20 cellular contexts compared by ENCODE assay signal in the genomic region with DNA sequence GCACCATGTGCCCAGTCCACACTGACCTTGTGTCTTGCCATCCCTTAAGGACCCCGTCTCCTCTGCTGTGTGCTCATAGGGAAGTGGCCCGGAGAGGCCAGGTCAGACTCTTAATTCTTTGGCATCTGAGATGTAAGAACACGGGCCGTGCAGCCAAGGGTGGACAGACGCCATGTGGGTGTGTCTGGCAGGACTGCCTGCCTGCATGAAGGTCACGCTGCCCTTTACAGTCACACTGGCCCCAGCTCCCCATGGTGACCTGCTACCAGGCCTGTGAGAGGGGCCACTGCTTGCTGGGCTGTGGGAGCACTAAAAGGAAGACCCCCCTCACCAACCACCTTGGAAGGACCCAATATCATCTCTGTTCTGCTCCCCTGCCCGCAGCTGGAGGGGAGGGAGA. TPM values are rescaled to one million over a fixed set of nuclear protein-coding genes. Genes with fewer than 3 reads are reported as not detected.
DNase-seq lines count a peak whose midpoint lies in the region; ATAC-seq and TF ChIP-seq lines count a peak whose summit lies in the region.
"Had no signal": no experiment of that assay in that cellular context is flagged by ENCODE, and none has a peak within 500 bp of the region (broad histone marks: within the 10 kb centered on the region; RNA-seq: fewer than 3 reads in every experiment).

No MANE protein-coding gene starts in this region.

- ATAC-seq in natural killer cell (no peak), right cardiac atrium (peak; percentile 5 to 35)
- ATAC-seq in natural killer cell treated with Interleukin-12 subunit alpha and Interleukin-12 subunit beta and Interleukin-15 and Interleukin-18, amount 100 ng/mL, for 72 hours = no peak
- ATAC-seq in activated T-helper 17 cell treated with anti-CD3 and anti-CD28 coated beads, Interleukin-2, amount 50 U/mL, for 72 hours (replicated peaks) = no peak
- ATAC-seq: activated CD4-positive, CD25-positive, alpha-beta regulatory T cell treated with anti-CD3 and anti-CD28 coated beads, Interleukin-2, amount 50 U/mL, for 24 hours had no signal

- no peaks in the 10 kb centered on the region for H3K9me3 Mint-ChIP-seq in natural killer cell
- H3K9me3 Mint-ChIP-seq in natural killer cell treated with Interleukin-12 subunit alpha and Interleukin-12 subunit beta and Interleukin-15 and Interleukin-18, amount 100 ng/mL, for 72 hours = no peaks in the 10 kb centered on the region
- H3K9me3 Mint-ChIP-seq in endothelial cell (ENCODE audit: unreplicated experiment) = no peaks in the 10 kb centered on the region
- H3K9me3 Mint-ChIP-seq in activated T-helper 17 cell treated with anti-CD3 and anti-CD28 coated beads, Interleukin-2, amount 50 U/mL, for 72 hours = no peaks in the 10 kb centered on the region

- H3K4me3 ChIP-seq in right cardiac atrium (ENCODE audit: low read length) (no peak overlapping the region), rectal smooth muscle tissue (ENCODE audit: low read length) (no peak overlapping the region)
- H3K4me3 ChIP-seq: HAP-1 had no signal

- H3K4me1 ChIP-seq in right cardiac atrium (ENCODE audit: control insufficient read depth, insufficient read depth, low read length) (peaks cover 44% of the 10 kb centered on the region), rectal smooth muscle tissue (ENCODE audit: control insufficient read depth, insufficient read depth, low read length) (peaks cover 38% of the 10 kb centered on the region)

- no peaks in the 10 kb centered on the region for H3K36me3 ChIP-seq in rectal smooth muscle tissue (ENCODE audit: control insufficient read depth, insufficient read depth, low read length)
- H3K36me3 ChIP-seq: HAP-1 had no signal

- no peak overlapping the region for H3K9ac ChIP-seq in rectal smooth muscle tissue (ENCODE audit: low read length)

- no peak for DNase-seq in natural killer cell
- DNase-seq in natural killer cell treated with Interleukin-12 subunit alpha and Interleukin-12 subunit beta and Interleukin-15 and Interleukin-18, amount 100 ng/mL, for 72 hours (ENCODE audit: low spot score) = no peak
- peak; percentile 89 to 95 (median 93) for DNase-seq in right cardiac atrium
- no peak for DNase-seq in cerebellar nuclear complex (lab: John Stamatoyannopoulos, UW)
- DNase-seq in endothelial cell (ENCODE audit: low spot score) = no peak
- no peak for DNase-seq in stimulated activated CD4-positive, alpha-beta T cell treated with anti-CD3 and anti-CD28 coated beads, Interleukin-2, amount 100 ng/mL, for 48 hours
- DNase-seq: ACHN; COR-L47; cortex of kidney; Karpas-422; mesendoderm; NCI-H187; NCI-H524; stimulated activated CD4-positive, alpha-beta T cell treated with anti-CD3 and anti-CD28 coated beads, Interleukin-1b, Interleukin-23, amount 100 ng/mL, for 48 hours; T-helper 1 cell had no signal

- H3K27ac ChIP-seq in right cardiac atrium (ENCODE audit: low read length) (peak overlapping the region; percentile 75), rectal smooth muscle tissue (ENCODE audit: low read depth, low read length) (peak overlapping the region; percentile 39)

- no peaks in the 10 kb centered on the region for H3K27me3 Mint-ChIP-seq in natural killer cell (ENCODE audit: low read depth in 2 of 2)
- no peaks in the 10 kb centered on the region for H3K27me3 Mint-ChIP-seq in natural killer cell treated with Interleukin-12 subunit alpha and Interleukin-12 subunit beta and Interleukin-15 and Interleukin-18, amount 100 ng/mL, for 72 hours
- H3K27me3 Mint-ChIP-seq in endothelial cell (ENCODE audit: unreplicated experiment) = peaks cover 9% of the 10 kb centered on the region
- no peaks in the 10 kb centered on the region for H3K27me3 Mint-ChIP-seq in activated T-helper 17 cell treated with anti-CD3 and anti-CD28 coated beads, Interleukin-2, amount 50 U/mL, for 72 hours

- H3K36me3 Mint-ChIP-seq in natural killer cell (no peaks in the 10 kb centered on the region), endothelial cell (ENCODE audit: low read depth, unreplicated experiment) (peaks cover 3% of the 10 kb centered on the region)
- H3K36me3 Mint-ChIP-seq in natural killer cell treated with Interleukin-12 subunit alpha and Interleukin-12 subunit beta and Interleukin-15 and Interleukin-18, amount 100 ng/mL, for 72 hours = no peaks in the 10 kb centered on the region
- peaks cover 26% of the 10 kb centered on the region for H3K36me3 Mint-ChIP-seq in activated T-helper 17 cell treated with anti-CD3 and anti-CD28 coated beads, Interleukin-2, amount 50 U/mL, for 72 hours (ENCODE audit: low read depth)

- H3K27me3 ChIP-seq in right cardiac atrium (ENCODE audit: control insufficient read depth, insufficient read depth) (no peaks in the 10 kb centered on the region), rectal smooth muscle tissue (ENCODE audit: control insufficient read depth, insufficient read depth, low read length) (no peaks in the 10 kb centered on the region)

- TF ChIP-seq CTCF in natural killer cell (IDR thresholded peaks at IDR 0.05) = no peak
- TF ChIP-seq CTCF in endothelial cell (IDR thresholded peaks at IDR 0.05; ENCODE audit: unreplicated experiment) = no peak

- no peaks in the 10 kb centered on the region for H3K9me3 ChIP-seq in right cardiac atrium (ENCODE audit: control insufficient read depth, low read length)
- H3K9me3 ChIP-seq: HAP-1 had no signal

- H3K4me1 Mint-ChIP-seq in natural killer cell = peaks cover 64 to 82% of the 10 kb centered on the region in 2 donors
- peaks cover 59 to 66% of the 10 kb centered on the region in 2 donors for H3K4me1 Mint-ChIP-seq in natural killer cell treated with Interleukin-12 subunit alpha and Interleukin-12 subunit beta and Interleukin-15 and Interleukin-18, amount 100 ng/mL, for 72 hours (ENCODE audit: low read depth in 2 of 2)
- peaks cover 26% of the 10 kb centered on the region for H3K4me1 Mint-ChIP-seq in endothelial cell (ENCODE audit: unreplicated experiment)
- peaks cover 22% of the 10 kb centered on the region for H3K4me1 Mint-ChIP-seq in activated T-helper 17 cell treated with anti-CD3 and anti-CD28 coated beads, Interleukin-2, amount 50 U/mL, for 72 hours

- H3K4me3 Mint-ChIP-seq in natural killer cell (peak overlapping the region; percentile 9), endothelial cell (ENCODE audit: unreplicated experiment) (no peak overlapping the region)
- no peak overlapping the region for H3K4me3 Mint-ChIP-seq in natural killer cell treated with Interleukin-12 subunit alpha and Interleukin-12 subunit beta and Interleukin-15 and Interleukin-18, amount 100 ng/mL, for 72 hours
- no peak overlapping the region for H3K4me3 Mint-ChIP-seq in activated T-helper 17 cell treated with anti-CD3 and anti-CD28 coated beads, Interleukin-2, amount 50 U/mL, for 72 hours

- 30% methylated on average over 7 of the region's 7 CpGs for WGBS in right cardiac atrium

- H3K27ac Mint-ChIP-seq in natural killer cell (peak overlapping the region; percentile 90 to 95), endothelial cell (ENCODE audit: unreplicated experiment) (no peak overlapping the region)
- peak overlapping the region in 1 of 2 donors; percentile 97 for H3K27ac Mint-ChIP-seq in natural killer cell treated with Interleukin-12 subunit alpha and Interleukin-12 subunit beta and Interleukin-15 and Interleukin-18, amount 100 ng/mL, for 72 hours
- H3K27ac Mint-ChIP-seq in activated T-helper 17 cell treated with anti-CD3 and anti-CD28 coated beads, Interleukin-2, amount 50 U/mL, for 72 hours = no peak overlapping the region

- intact Hi-C loops in natural killer cell (cut with micrococcal nuclease) (loop anchor here (5.0 kb wide), 1 partner anchor 128 kb away; no protein-coding TSS in a partner anchor), right cardiac atrium (cut with DNase I) (no loop called here)

RNA-seq across cellular contexts. Expression of gene DHRS3, which starts 17.7 kb away (rescaled TPM):
- total RNA-seq in natural killer cell = 100 to 1,000 TPM; 106 to 175 (median 153) TPM
- total RNA-seq in natural killer cell treated with Interleukin-12 subunit alpha and Interleukin-12 subunit beta and Interleukin-15 and Interleukin-18, amount 100 ng/mL, for 72 hours = 100 to 1,000 TPM in 1 of 2 donors, 10 to 100 TPM in 1; 96.6 to 178 TPM
- total RNA-seq in right cardiac atrium = 10 to 100 TPM; 83.0 to 97.0 (median 83.5) TPM
- 53.6 TPM for polyA plus RNA-seq in right cardiac atrium
- total RNA-seq in endothelial cell (ENCODE audit: unreplicated experiment) = 5.7 TPM
- total RNA-seq in activated T-helper 17 cell treated with anti-CD3 and anti-CD28 coated beads, Interleukin-2, amount 50 U/mL, for 72 hours = 10 to 100 TPM; 15.9 to 97.8 TPM

RNA-seq across cellular contexts. Expression of gene AADACL4, which starts 43.5 kb away (rescaled TPM):
- total RNA-seq in natural killer cell (not detected), right cardiac atrium (not detected), endothelial cell (ENCODE audit: unreplicated experiment) (not detected)
- total RNA-seq in natural killer cell treated with Interleukin-12 subunit alpha and Interleukin-12 subunit beta and Interleukin-15 and Interleukin-18, amount 100 ng/mL, for 72 hours = not detected
- not detected for polyA plus RNA-seq in right cardiac atrium
- total RNA-seq in activated T-helper 17 cell treated with anti-CD3 and anti-CD28 coated beads, Interleukin-2, amount 50 U/mL, for 72 hours = not detected
- total RNA-seq: osteocyte had no signal

Comparison
In these comparisons a context has a peak if more than half of its experiments do, and no peak if none do; other contexts are left out.
1. ATAC-seq: peak in right cardiac atrium (2 of 2); none in natural killer cell (0 of 3), natural killer cell treated with Interleukin-12 subunit alpha and Interleukin-12 subunit beta and Interleukin-15 and Interleukin-18, amount 100 ng/mL, for 72 hours (0 of 2) and activated T-helper 17 cell treated with anti-CD3 and anti-CD28 coated beads, Interleukin-2, amount 50 U/mL, for 72 hours (single experiment).
2. DNase-seq: peak in right cardiac atrium (3 of 3); none in natural killer cell (single experiment), natural killer cell treated with Interleukin-12 subunit alpha and Interleukin-12 subunit beta and Interleukin-15 and Interleukin-18, amount 100 ng/mL, for 72 hours (single experiment), cerebellar nuclear complex (0 of 2), endothelial cell (single experiment) and stimulated activated CD4-positive, alpha-beta T cell treated with anti-CD3 and anti-CD28 coated beads, Interleukin-2, amount 100 ng/mL, for 48 hours (0 of 2).
3. H3K27ac Mint-ChIP-seq: peak in natural killer cell (2 of 2); none in endothelial cell (single experiment) and activated T-helper 17 cell treated with anti-CD3 and anti-CD28 coated beads, Interleukin-2, amount 50 U/mL, for 72 hours (single experiment).